ENCODE assay signal across 8 cellular contexts in the genomic region with DNA sequence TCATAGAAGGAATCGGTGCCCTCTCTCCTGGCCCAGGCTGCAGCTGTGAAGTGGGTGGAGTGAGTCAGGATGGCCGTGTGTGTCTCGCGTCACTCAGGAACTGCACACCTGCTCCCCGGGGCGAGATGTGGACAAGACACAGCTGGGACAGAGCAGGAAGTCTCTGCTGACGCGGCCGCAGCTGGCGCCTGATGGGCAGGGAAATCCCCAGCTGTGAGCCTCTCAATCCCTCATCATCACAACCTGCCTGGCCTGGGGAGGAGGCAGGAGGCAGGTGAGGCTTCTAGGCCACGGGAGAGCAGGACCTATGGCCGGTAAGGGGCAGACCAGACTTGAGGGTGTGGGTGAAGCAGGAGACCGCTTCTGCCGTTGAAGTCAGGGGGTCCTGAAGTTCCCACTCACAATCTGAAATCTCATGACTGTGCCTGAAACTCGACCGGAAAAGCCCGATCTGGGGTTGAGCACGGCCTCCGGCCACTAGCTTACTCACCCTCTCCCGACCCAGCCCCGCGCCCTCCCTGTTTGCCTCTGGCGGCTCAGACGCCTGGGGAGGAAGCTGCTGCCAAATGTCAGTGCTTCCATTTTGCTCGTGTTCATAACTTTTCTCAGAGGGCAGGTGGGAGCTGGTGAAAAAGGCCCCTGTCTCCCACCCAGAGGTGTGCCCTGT. TPM values are rescaled to one million over a fixed set of nuclear protein-coding genes. Genes with fewer than 3 reads are reported as not detected.
DNase-seq lines count a peak whose midpoint lies in the region; ATAC-seq and TF ChIP-seq lines count a peak whose summit lies in the region.

No MANE protein-coding gene starts in this region.

- H3K4me1 Mint-ChIP-seq in IgD-negative memory B cell = peaks cover 31 to 33% (median 32%) of the 10 kb centered on the region in 3 donors
- peaks cover 69% of the 10 kb centered on the region for H3K4me1 Mint-ChIP-seq in stimulated activated memory B cell treated with anti-CD40 and anti-IgM and Interleukin-4, amounts not matched to agents 10 μg/mL and 1 μg/mL and 100 μg/mL, for 72 hours

- DNase-seq in GM10266 (ENCODE audit: extremely low spot score) (peak; percentile 91), iris pigment epithelial cell (ENCODE audit: low read depth) (peak; percentile 38), cerebellum (ENCODE audit: low spot score) (no peak), Ammon's horn (ENCODE audit: low spot score) (no peak)
- peak; percentile 10 for DNase-seq in activated CD8-positive, alpha-beta memory T cell treated with anti-CD3 and anti-CD28 coated beads, Interleukin-2, amount 50 U/mL, for 24 hours (ENCODE audit: extremely low read depth)

- peak; percentile 73 for ATAC-seq in GM21515 (IDR thresholded peaks at IDR 0.05; ENCODE audit: unreplicated experiment)
- ATAC-seq in stimulated activated memory B cell treated with anti-CD40 and anti-IgM and Interleukin-4, amounts not matched to agents 10 μg/mL and 1 μg/mL and 100 μg/mL, for 72 hours = peak; percentile 89

- H3K9me3 Mint-ChIP-seq in IgD-negative memory B cell = no peaks in the 10 kb centered on the region
- no peaks in the 10 kb centered on the region for H3K9me3 Mint-ChIP-seq in stimulated activated memory B cell treated with anti-CD40 and anti-IgM and Interleukin-4, amounts not matched to agents 10 μg/mL and 1 μg/mL and 100 μg/mL, for 72 hours

- peaks cover 2% of the 10 kb centered on the region for H3K27me3 Mint-ChIP-seq in IgD-negative memory B cell
- no peaks in the 10 kb centered on the region for H3K27me3 Mint-ChIP-seq in stimulated activated memory B cell treated with anti-CD40 and anti-IgM and Interleukin-4, amounts not matched to agents 10 μg/mL and 1 μg/mL and 100 μg/mL, for 72 hours

- H3K27ac Mint-ChIP-seq in IgD-negative memory B cell = peak overlapping the region; percentile 99 to 100 (median 99)
- peak overlapping the region; percentile 90 for H3K27ac Mint-ChIP-seq in stimulated activated memory B cell treated with anti-CD40 and anti-IgM and Interleukin-4, amounts not matched to agents 10 μg/mL and 1 μg/mL and 100 μg/mL, for 72 hours

- peak; percentile 4 for TF ChIP-seq CTCF in GM10266 (IDR thresholded peaks at IDR 0.05; ENCODE audit: control insufficient read depth, insufficient read depth, low read depth, missing control alignments)

- H3K4me3 Mint-ChIP-seq in IgD-negative memory B cell = peak overlapping the region; percentile 68 to 86 (median 84)
- peak overlapping the region; percentile 94 for H3K4me3 Mint-ChIP-seq in stimulated activated memory B cell treated with anti-CD40 and anti-IgM and Interleukin-4, amounts not matched to agents 10 μg/mL and 1 μg/mL and 100 μg/mL, for 72 hours

- no peaks in the 10 kb centered on the region for H3K36me3 Mint-ChIP-seq in IgD-negative memory B cell
- peaks cover 15% of the 10 kb centered on the region for H3K36me3 Mint-ChIP-seq in stimulated activated memory B cell treated with anti-CD40 and anti-IgM and Interleukin-4, amounts not matched to agents 10 μg/mL and 1 μg/mL and 100 μg/mL, for 72 hours

RNA-seq across cellular contexts. Expression of a gene that starts 1.1 kb away (rescaled TPM):
- polyA plus RNA-seq in IgD-negative memory B cell = 2.2 TPM
- 0.36 TPM for total RNA-seq in cerebellum

RNA-seq across cellular contexts. Expression of a gene that starts 50.5 kb away (rescaled TPM):
- polyA plus RNA-seq in IgD-negative memory B cell = 2.5 TPM
- 8.4 TPM for total RNA-seq in cerebellum

Comparison
In these comparisons a context has a peak if more than half of its experiments do, and no peak if none do; other contexts are left out.
1. DNase-seq: peak in GM10266 (single experiment), activated CD8-positive, alpha-beta memory T cell treated with anti-CD3 and anti-CD28 coated beads, Interleukin-2, amount 50 U/mL, for 24 hours (single experiment) and iris pigment epithelial cell (single experiment); none in cerebellum (single experiment) and Ammon's horn (single experiment).